ENCODE assay signal across 8 cellular contexts in genomic region chr4:168514249-168514852, GRCh38. TPM values are rescaled to one million over a fixed set of nuclear protein-coding genes. Genes with fewer than 3 reads are reported as not detected.
A peak's percentile ranks its signal among the peaks of the same experiment; 100 is the strongest.
DNase-seq lines count a peak whose midpoint lies in the region; ATAC-seq and TF ChIP-seq lines count a peak whose summit lies in the region.

No MANE protein-coding gene starts in this region.

- no peak overlapping the region for H2AFZ ChIP-seq in KMS-11 (ENCODE audit: low read depth)

- H3K4me1 ChIP-seq in KMS-11 (ENCODE audit: low read depth, poor library complexity, severe bottlenecking) = no peaks in the 10 kb centered on the region
- no peaks in the 10 kb centered on the region for H3K4me1 ChIP-seq in lower lobe of right lung

- H3K9me3 ChIP-seq in lower lobe of right lung = no peaks in the 10 kb centered on the region

- TF ChIP-seq CTCF in KMS-11 (conservative IDR thresholded peaks at IDR 0.05; ENCODE audit: low read depth, low read length) (peak; percentile 78), lower lobe of right lung (IDR thresholded peaks at IDR 0.05) (peak; percentile 47)

- intact Hi-C loops in lower lobe of right lung (cut with DNase I) (no loop called here), left ventricle myocardium superior (cut with micrococcal nuclease) (no loop called here)

- H3K4me2 ChIP-seq in KMS-11 = no peak overlapping the region

- H3K27ac ChIP-seq in KMS-11 (no peak overlapping the region), lower lobe of right lung (no peak overlapping the region)

- no peaks in the 10 kb centered on the region for H3K36me3 ChIP-seq in KMS-11 (ENCODE audit: insufficient read depth)
- H3K36me3 ChIP-seq in lower lobe of right lung = no peaks in the 10 kb centered on the region

- H3K79me2 ChIP-seq in KMS-11 (ENCODE audit: insufficient read depth, low read depth) = no peaks in the 10 kb centered on the region

- ATAC-seq in lower lobe of right lung (no peak), GM18873 (IDR thresholded peaks at IDR 0.05; ENCODE audit: low FRiP score, unreplicated experiment) (no peak), left ventricle myocardium superior (no peak), GM18909 (IDR thresholded peaks at IDR 0.05; ENCODE audit: poor library complexity, unreplicated experiment) (no peak)

- peak; percentile 66 for DNase-seq in CD1c-positive myeloid dendritic cell (ENCODE audit: extremely low spot score)
- peak; percentile 42 for DNase-seq in amniotic epithelial cell (ENCODE audit: low read depth)
- DNase-seq in lower lobe of right lung = no peak
- DNase-seq in stimulated activated CD4-positive, alpha-beta T cell treated with anti-CD3 and anti-CD28 coated beads, Interleukin-2, amount 100 ng/mL, for 24 hours = no peak
- no peak for DNase-seq in left ventricle myocardium superior

- H3K4me3 ChIP-seq in KMS-11 (IDR thresholded peaks at IDR 0.05; ENCODE audit: insufficient read depth, low read depth, low read length) = no peak overlapping the region
- no peak overlapping the region for H3K4me3 ChIP-seq in lower lobe of right lung

- no peak overlapping the region for H3K9ac ChIP-seq in KMS-11

- H3K27me3 ChIP-seq in KMS-11 (ENCODE audit: insufficient read depth, low read depth) (no peaks in the 10 kb centered on the region), lower lobe of right lung (ENCODE audit: low read depth) (no peaks in the 10 kb centered on the region)

- H4K20me1 ChIP-seq in KMS-11 (ENCODE audit: insufficient read depth) = no peaks in the 10 kb centered on the region

RNA-seq across cellular contexts. Expression of gene PALLD, which starts 17.5 kb away (rescaled TPM):
- total RNA-seq in lower lobe of right lung (91.9 TPM), left ventricle myocardium superior (998 TPM)

RNA-seq across cellular contexts. Expression of gene DDX60L, which starts 34.1 kb away (rescaled TPM):
- total RNA-seq in lower lobe of right lung (58.9 TPM), left ventricle myocardium superior (9.7 TPM)

Comparison
In these comparisons a context has a peak if more than half of its experiments do, and no peak if none do; other contexts are left out.
1. DNase-seq: peak in CD1c-positive myeloid dendritic cell (single experiment) and amniotic epithelial cell (single experiment); none in lower lobe of right lung (single experiment), stimulated activated CD4-positive, alpha-beta T cell treated with anti-CD3 and anti-CD28 coated beads, Interleukin-2, amount 100 ng/mL, for 24 hours (0 of 2) and left ventricle myocardium superior (single experiment).
2. RNA of gene PALLD, which starts 17.5 kb away (total RNA-seq): 998 TPM in left ventricle myocardium superior (single experiment); 91.9 TPM in lower lobe of right lung (single experiment); every median in the first group is over 10 times any median in the second.